In the genomic region with DNA sequence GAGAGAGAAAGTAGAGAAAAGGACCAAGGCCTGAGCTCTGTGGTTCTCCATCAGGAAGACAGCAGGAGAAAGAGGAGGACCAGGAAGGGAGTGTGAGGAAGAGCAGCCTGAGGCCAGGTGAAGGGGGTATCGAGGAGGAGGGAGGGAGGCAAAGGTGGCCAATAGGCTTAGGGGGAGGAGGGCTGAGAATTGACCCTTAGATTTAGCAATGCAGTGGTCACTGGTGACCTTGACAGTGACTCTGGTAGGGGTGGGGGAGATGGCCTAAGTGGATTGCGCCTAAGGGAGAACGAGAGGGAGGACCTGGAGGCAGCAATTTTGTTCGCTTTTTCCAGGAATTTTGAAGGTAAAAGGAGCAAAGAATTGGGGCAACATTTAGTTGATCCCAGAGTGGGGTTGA, we compare ENCODE assay signal across 2 cellular contexts.
TF ChIP-seq lines count a peak whose summit lies in the region.

No MANE protein-coding gene starts in this region.

TF ChIP-seq in IMR-90, 13 proteins besides CTCF, POLR2A, EP300 and RAD21:
- no peak for TF ChIP-seq MXI1 (IDR thresholded peaks at IDR 0.05; ENCODE audit: borderline replicate concordance, low read depth, low read length)
- no peak for TF ChIP-seq MAZ (IDR thresholded peaks at IDR 0.05; ENCODE audit: borderline replicate concordance, low read depth, low read length)
- no peak for TF ChIP-seq USF2 (IDR thresholded peaks at IDR 0.05; ENCODE audit: low read depth, low read length)
- TF ChIP-seq CHD1 (IDR thresholded peaks at IDR 0.05; ENCODE audit: low read depth, low read length): no peak
- TF ChIP-seq MAFK (IDR thresholded peaks at IDR 0.05; ENCODE audit: low read depth, low read length): no peak
TF ChIP-seq in IMR-90: peak in this region for 0.

TF ChIP-seq in HepG2, 621 proteins besides CTCF, POLR2A, EP300 and RAD21 (continues in another document):
- TF ChIP-seq ATF7-NPFF (CRISPR knock-in tag; IDR thresholded peaks at IDR 0.05; ENCODE audit: low read depth): no peak
- 0 out of 2 replicates have a peak, but pooled peaks have one; percentile 12 for TF ChIP-seq NR2F6 (IDR thresholded peaks at IDR 0.05)
- TF ChIP-seq NR2F6 (CRISPR knock-in tag; IDR thresholded peaks at IDR 0.05): 0 out of 2 replicates have a peak, but pooled peaks have one; percentile 9
- TF ChIP-seq, protein P1, sequence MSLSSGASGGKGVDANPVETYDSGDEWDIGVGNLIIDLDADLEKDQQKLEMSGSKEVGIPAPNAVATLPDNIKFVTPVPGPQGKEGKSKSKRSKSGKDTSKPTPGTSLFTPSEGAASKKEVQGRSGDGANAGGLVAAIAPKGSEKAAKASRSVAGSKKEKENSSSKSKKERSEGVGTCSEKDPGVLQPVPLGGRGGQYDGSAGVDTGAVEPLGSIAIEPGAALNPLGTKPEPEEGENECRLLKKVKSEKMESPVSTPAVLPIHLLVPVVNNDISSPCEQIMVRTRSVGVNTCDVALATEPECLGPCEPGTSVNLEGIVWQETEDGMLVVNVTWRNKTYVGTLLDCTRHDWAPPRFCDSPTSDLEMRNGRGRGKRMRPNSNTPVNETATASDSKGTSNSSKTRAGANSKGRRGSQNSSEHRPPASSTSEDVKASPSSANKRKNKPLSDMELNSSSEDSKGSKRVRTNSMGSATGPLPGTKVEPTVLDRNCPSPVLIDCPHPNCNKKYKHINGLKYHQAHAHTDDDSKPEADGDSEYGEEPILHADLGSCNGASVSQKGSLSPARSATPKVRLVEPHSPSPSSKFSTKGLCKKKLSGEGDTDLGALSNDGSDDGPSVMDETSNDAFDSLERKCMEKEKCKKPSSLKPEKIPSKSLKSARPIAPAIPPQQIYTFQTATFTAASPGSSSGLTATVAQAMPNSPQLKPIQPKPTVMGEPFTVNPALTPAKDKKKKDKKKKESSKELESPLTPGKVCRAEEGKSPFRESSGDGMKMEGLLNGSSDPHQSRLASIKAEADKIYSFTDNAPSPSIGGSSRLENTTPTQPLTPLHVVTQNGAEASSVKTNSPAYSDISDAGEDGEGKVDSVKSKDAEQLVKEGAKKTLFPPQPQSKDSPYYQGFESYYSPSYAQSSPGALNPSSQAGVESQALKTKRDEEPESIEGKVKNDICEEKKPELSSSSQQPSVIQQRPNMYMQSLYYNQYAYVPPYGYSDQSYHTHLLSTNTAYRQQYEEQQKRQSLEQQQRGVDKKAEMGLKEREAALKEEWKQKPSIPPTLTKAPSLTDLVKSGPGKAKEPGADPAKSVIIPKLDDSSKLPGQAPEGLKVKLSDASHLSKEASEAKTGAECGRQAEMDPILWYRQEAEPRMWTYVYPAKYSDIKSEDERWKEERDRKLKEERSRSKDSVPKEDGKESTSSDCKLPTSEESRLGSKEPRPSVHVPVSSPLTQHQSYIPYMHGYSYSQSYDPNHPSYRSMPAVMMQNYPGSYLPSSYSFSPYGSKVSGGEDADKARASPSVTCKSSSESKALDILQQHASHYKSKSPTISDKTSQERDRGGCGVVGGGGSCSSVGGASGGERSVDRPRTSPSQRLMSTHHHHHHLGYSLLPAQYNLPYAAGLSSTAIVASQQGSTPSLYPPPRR (CRISPR knock-in tag; IDR thresholded peaks at IDR 0.05; ENCODE audit: borderline replicate concordance): no peak
- no peak for TF ChIP-seq IRF2 (CRISPR knock-in tag; IDR thresholded peaks at IDR 0.05)
- peak; percentile 43; the same call in 1 of the 2 replicates for TF ChIP-seq GATAD2A (CRISPR knock-in tag; IDR thresholded peaks at IDR 0.05)
- peak; percentile 62; the same call in 1 of the 2 replicates for TF ChIP-seq ZNF746 (CRISPR knock-in tag; IDR thresholded peaks at IDR 0.05)
- TF ChIP-seq, protein P2, sequence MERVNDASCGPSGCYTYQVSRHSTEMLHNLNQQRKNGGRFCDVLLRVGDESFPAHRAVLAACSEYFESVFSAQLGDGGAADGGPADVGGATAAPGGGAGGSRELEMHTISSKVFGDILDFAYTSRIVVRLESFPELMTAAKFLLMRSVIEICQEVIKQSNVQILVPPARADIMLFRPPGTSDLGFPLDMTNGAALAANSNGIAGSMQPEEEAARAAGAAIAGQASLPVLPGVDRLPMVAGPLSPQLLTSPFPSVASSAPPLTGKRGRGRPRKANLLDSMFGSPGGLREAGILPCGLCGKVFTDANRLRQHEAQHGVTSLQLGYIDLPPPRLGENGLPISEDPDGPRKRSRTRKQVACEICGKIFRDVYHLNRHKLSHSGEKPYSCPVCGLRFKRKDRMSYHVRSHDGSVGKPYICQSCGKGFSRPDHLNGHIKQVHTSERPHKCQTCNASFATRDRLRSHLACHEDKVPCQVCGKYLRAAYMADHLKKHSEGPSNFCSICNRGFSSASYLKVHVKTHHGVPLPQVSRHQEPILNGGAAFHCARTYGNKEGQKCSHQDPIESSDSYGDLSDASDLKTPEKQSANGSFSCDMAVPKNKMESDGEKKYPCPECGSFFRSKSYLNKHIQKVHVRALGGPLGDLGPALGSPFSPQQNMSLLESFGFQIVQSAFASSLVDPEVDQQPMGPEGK (CRISPR knock-in tag; IDR thresholded peaks at IDR 0.05): 0 out of 2 replicates have a peak, but pooled peaks have one; percentile 30
- TF ChIP-seq ZNF589 (CRISPR knock-in tag; conservative IDR thresholded peaks at IDR 0.05): 0 out of 2 replicates have a peak, but pooled peaks have one; percentile 28
- TF ChIP-seq XBP1 (CRISPR knock-in tag; IDR thresholded peaks at IDR 0.05): no peak
- TF ChIP-seq CREB3 (CRISPR knock-in tag; IDR thresholded peaks at IDR 0.05): no peak
- TF ChIP-seq ZNF263 (CRISPR knock-in tag; IDR thresholded peaks at IDR 0.05): peak; percentile 78
- TF ChIP-seq ZNF234 (CRISPR knock-in tag; conservative IDR thresholded peaks at IDR 0.05): no peak
- TF ChIP-seq ZNF281 (CRISPR knock-in tag; IDR thresholded peaks at IDR 0.05; ENCODE audit: borderline replicate concordance): peak; percentile 62; the same call in 1 of the 2 replicates
- no peak for TF ChIP-seq CHD4 (IDR thresholded peaks at IDR 0.05; ENCODE audit: borderline replicate concordance, low read length)
- TF ChIP-seq ZNF460 (CRISPR knock-in tag; IDR thresholded peaks at IDR 0.05; ENCODE audit: borderline replicate concordance): no peak
- TF ChIP-seq PHF21A (CRISPR knock-in tag; IDR thresholded peaks at IDR 0.05): no peak
- TF ChIP-seq ARID4A (CRISPR knock-in tag; IDR thresholded peaks at IDR 0.05; ENCODE audit: borderline replicate concordance): no peak
- no peak for TF ChIP-seq GABPB1 (CRISPR knock-in tag; IDR thresholded peaks at IDR 0.05)
- no peak for TF ChIP-seq ZBTB43 (CRISPR knock-in tag; conservative IDR thresholded peaks at IDR 0.05)
- TF ChIP-seq, protein P3, sequence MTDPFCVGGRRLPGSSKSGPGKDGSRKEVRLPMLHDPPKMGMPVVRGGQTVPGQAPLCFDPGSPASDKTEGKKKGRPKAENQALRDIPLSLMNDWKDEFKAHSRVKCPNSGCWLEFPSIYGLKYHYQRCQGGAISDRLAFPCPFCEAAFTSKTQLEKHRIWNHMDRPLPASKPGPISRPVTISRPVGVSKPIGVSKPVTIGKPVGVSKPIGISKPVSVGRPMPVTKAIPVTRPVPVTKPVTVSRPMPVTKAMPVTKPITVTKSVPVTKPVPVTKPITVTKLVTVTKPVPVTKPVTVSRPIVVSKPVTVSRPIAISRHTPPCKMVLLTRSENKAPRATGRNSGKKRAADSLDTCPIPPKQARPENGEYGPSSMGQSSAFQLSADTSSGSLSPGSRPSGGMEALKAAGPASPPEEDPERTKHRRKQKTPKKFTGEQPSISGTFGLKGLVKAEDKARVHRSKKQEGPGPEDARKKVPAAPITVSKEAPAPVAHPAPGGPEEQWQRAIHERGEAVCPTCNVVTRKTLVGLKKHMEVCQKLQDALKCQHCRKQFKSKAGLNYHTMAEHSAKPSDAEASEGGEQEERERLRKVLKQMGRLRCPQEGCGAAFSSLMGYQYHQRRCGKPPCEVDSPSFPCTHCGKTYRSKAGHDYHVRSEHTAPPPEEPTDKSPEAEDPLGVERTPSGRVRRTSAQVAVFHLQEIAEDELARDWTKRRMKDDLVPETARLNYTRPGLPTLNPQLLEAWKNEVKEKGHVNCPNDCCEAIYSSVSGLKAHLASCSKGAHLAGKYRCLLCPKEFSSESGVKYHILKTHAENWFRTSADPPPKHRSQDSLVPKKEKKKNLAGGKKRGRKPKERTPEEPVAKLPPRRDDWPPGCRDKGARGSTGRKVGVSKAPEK (CRISPR knock-in tag; IDR thresholded peaks at IDR 0.05; ENCODE audit: borderline replicate concordance): no peak
- TF ChIP-seq FOXP4 (CRISPR knock-in tag; IDR thresholded peaks at IDR 0.05): no peak
- TF ChIP-seq ONECUT2 (CRISPR knock-in tag; IDR thresholded peaks at IDR 0.05): no peak
- no peak for TF ChIP-seq SMARCC2 (IDR thresholded peaks at IDR 0.05)
- no peak for TF ChIP-seq ZNF691 (CRISPR knock-in tag; IDR thresholded peaks at IDR 0.05; ENCODE audit: borderline replicate concordance, low read depth)
- TF ChIP-seq BCL6 (CRISPR knock-in tag; IDR thresholded peaks at IDR 0.05): 0 out of 2 replicates have a peak, but pooled peaks have one; percentile 11
- peak; percentile 70 for TF ChIP-seq RARA (CRISPR knock-in tag; IDR thresholded peaks at IDR 0.05)
- TF ChIP-seq SKI (IDR thresholded peaks at IDR 0.05; ENCODE audit: partially characterized antibody): peak; percentile 32
